Comparison of ENCODE assay signal across 18 cellular contexts in the genomic region with DNA sequence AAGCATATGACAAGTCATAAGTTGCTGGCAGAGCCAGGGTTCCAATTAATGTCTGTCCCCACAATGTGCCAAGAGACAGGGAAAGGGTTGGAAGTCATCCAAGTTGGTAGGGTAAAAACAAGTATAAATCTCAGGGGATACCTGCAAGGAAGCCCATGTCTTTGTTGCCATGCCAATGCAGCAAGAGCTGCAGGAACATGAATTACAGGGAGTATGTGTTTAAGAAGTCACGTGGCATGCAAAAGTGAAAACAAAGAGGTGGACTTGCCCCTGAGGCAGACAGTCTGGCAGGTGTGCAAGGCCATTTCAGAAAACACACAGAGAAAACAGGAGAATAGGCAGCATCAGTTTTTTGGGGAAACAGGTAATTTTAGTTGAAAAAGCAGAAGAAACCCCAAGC. TPM values are rescaled to one million over a fixed set of nuclear protein-coding genes. Genes with fewer than 3 reads are reported as not detected.
DNase-seq lines count a peak whose midpoint lies in the region; ATAC-seq and TF ChIP-seq lines count a peak whose summit lies in the region.
"Had no signal": no experiment of that assay in that cellular context is flagged by ENCODE, and none has a peak within 500 bp of the region (broad histone marks: within the 10 kb centered on the region; RNA-seq: fewer than 3 reads in every experiment).

No MANE protein-coding gene starts in this region.

- no peaks in the 10 kb centered on the region for H3K27me3 ChIP-seq in CD4-positive, alpha-beta memory T cell (ENCODE audit: insufficient read depth, low read length)
- H3K27me3 ChIP-seq: left lung had no signal

- intact Hi-C loops in Right ventricle myocardium inferior (cut with DNase I): no loop called here
- intact Hi-C loops in CD4-positive, alpha-beta memory T cell (cut with micrococcal nuclease): no loop called here

- CTCF ChIA-PET in CD4-positive, alpha-beta memory T cell (lab: Charles Lee; ENCODE audit: partially characterized antibody): no interaction called here
- CTCF ChIA-PET in RWPE1 (lab: Yijun Ruan, JAX): interaction anchor here (0.7 kb wide), 1 partner anchor 222 kb away, joined by 3 read pairs; no protein-coding TSS in a partner anchor
- CTCF ChIA-PET in GM10248 (lab: Yijun Ruan, JAX): interaction anchor here (1.0 to 2.3 kb wide), 3 partner anchors 14 to 100 kb away, joined by 3 to 6 read pairs (median 3); no protein-coding TSS in a partner anchor

- peaks cover 0 to 8% of the 10 kb centered on the region in 2 donors for H3K9me3 ChIP-seq in CD4-positive, alpha-beta memory T cell (ENCODE audit: control insufficient read depth in 1 of 2, low read length in 2 of 2)

- ATAC-seq in HG02610 (IDR thresholded peaks at IDR 0.05; ENCODE audit: unreplicated experiment) (peak; percentile 8), Right ventricle myocardium inferior (no peak)
- ATAC-seq: natural killer cell, right cardiac atrium had no signal

- no peaks in the 10 kb centered on the region for H3K4me1 ChIP-seq in CD4-positive, alpha-beta memory T cell (ENCODE audit: insufficient read depth, low read length)
- H3K4me1 ChIP-seq: left lung had no signal

- H3K4me3 ChIP-seq in CD4-positive, alpha-beta memory T cell (ENCODE audit: low read length in 2 of 2): no peak overlapping the region
- H3K4me3 ChIP-seq: left lung had no signal

- H3K4me3 Mint-ChIP-seq in CD4-positive, alpha-beta memory T cell: no peak overlapping the region
- H3K4me3 Mint-ChIP-seq: activated naive CD8-positive, alpha-beta T cell treated with anti-CD3 and anti-CD28 coated beads, Interleukin-2, amount 10 ng/mL, durations not matched to agents 7 days and 5 days; natural killer cell had no signal

- H3K27me3 Mint-ChIP-seq in CD4-positive, alpha-beta memory T cell: peaks cover 0 to 9% of the 10 kb centered on the region in 2 donors
- H3K27me3 Mint-ChIP-seq: activated naive CD8-positive, alpha-beta T cell treated with anti-CD3 and anti-CD28 coated beads, Interleukin-2, amount 10 ng/mL, durations not matched to agents 7 days and 5 days had no signal

- DNase-seq in DMS79 treated with DMSO at 0.1 percent for 48 hours (lab: John Stamatoyannopoulos, UW): peak; percentile 85
- DNase-seq in NCI-H2081 (lab: John Stamatoyannopoulos, UW): peak; percentile 72 to 92
- DNase-seq in cerebellar cortex (ENCODE audit: low spot score): peak; percentile 33
- no peak for DNase-seq in Right ventricle myocardium inferior (ENCODE audit: missing footprints)
- DNase-seq in CD4-positive, alpha-beta memory T cell: no peak
- no peak for DNase-seq in RWPE1 (ENCODE audit: low spot score)
- DNase-seq in GM10248 (ENCODE audit: extremely low spot score): no peak
- DNase-seq: activated naive CD8-positive, alpha-beta T cell treated with anti-CD3 and anti-CD28 coated beads, Interleukin-2, amount 10 ng/mL, durations not matched to agents 7 days and 5 days; Kasumi-1; left lung; natural killer cell; NCI-H524 treated with DMSO at 0.1 percent for 48 hours; right cardiac atrium; stimulated activated CD4-positive, alpha-beta T cell treated with anti-CD3 and anti-CD28 coated beads, Interleukin-4, amount 100 ng/mL, for 4 hours; stimulated activated naive CD4-positive, alpha-beta T cell treated with Interleukin-2 at 50 U/mL for 16 hours had no signal

- H3K4me1 Mint-ChIP-seq in CD4-positive, alpha-beta memory T cell: no peaks in the 10 kb centered on the region
- H3K4me1 Mint-ChIP-seq: activated naive CD8-positive, alpha-beta T cell treated with anti-CD3 and anti-CD28 coated beads, Interleukin-2, amount 10 ng/mL, durations not matched to agents 7 days and 5 days; natural killer cell had no signal

- peaks cover 0 to 8% of the 10 kb centered on the region in 2 donors for H3K36me3 Mint-ChIP-seq in CD4-positive, alpha-beta memory T cell

- no peaks in the 10 kb centered on the region for H3K36me3 ChIP-seq in CD4-positive, alpha-beta memory T cell (ENCODE audit: insufficient read depth, low read length)
- H3K36me3 ChIP-seq: left lung had no signal

- no peak for TF ChIP-seq CTCF in RWPE1 (conservative IDR thresholded peaks at IDR 0.05; ENCODE audit: low read depth)
- TF ChIP-seq CTCF in GM10248 (IDR thresholded peaks at IDR 0.05; ENCODE audit: control extremely low read depth, extremely low read depth, low read depth, missing control alignments): no peak

- POLR2A ChIA-PET in CD4-positive, alpha-beta memory T cell (lab: Charles Lee; ENCODE audit: partially characterized antibody): no interaction called here
- POLR2A ChIA-PET in RWPE1 (lab: Yijun Ruan, JAX; ENCODE audit: low non-redundant PET): no interaction called here
- POLR2A ChIA-PET in GM10248 (lab: Yijun Ruan, JAX): no interaction called here

- peaks cover 4 to 35% (median 22%) of the 10 kb centered on the region in 8 donors for H3K9me3 Mint-ChIP-seq in CD4-positive, alpha-beta memory T cell

- no peak overlapping the region for H3K27ac ChIP-seq in CD4-positive, alpha-beta memory T cell (ENCODE audit: low read depth, low read length)
- H3K27ac ChIP-seq in RWPE1: no peak overlapping the region
- H3K27ac ChIP-seq: left lung had no signal

- no peak overlapping the region for H3K27ac Mint-ChIP-seq in CD4-positive, alpha-beta memory T cell
- H3K27ac Mint-ChIP-seq: activated naive CD8-positive, alpha-beta T cell treated with anti-CD3 and anti-CD28 coated beads, Interleukin-2, amount 10 ng/mL, durations not matched to agents 7 days and 5 days; natural killer cell had no signal

RNA-seq across cellular contexts. Expression of a gene that starts 29.4 kb away (rescaled TPM):
- total RNA-seq in Right ventricle myocardium inferior: not detected
- not detected for total RNA-seq in CD4-positive, alpha-beta memory T cell
- polyA plus RNA-seq in CD4-positive, alpha-beta memory T cell: not detected
- total RNA-seq: activated naive CD8-positive, alpha-beta T cell treated with anti-CD3 and anti-CD28 coated beads, Interleukin-2, amount 10 ng/mL, durations not matched to agents 7 days and 5 days; cerebellum; endothelial cell of umbilical vein; left lung; natural killer cell; right cardiac atrium had no signal
- polyA plus RNA-seq: endothelial cell of umbilical vein, right cardiac atrium had no signal

Comparison
In these comparisons a context has a peak if more than half of its experiments do, and no peak if none do; other contexts are left out.
1. DNase-seq: peak in DMS79 treated with DMSO at 0.1 percent for 48 hours (single experiment), NCI-H2081 (2 of 2) and cerebellar cortex (single experiment); none in Right ventricle myocardium inferior (single experiment), CD4-positive, alpha-beta memory T cell (0 of 5), RWPE1 (single experiment) and GM10248 (single experiment).